ENCODE assay signal across 9 cellular contexts in the genomic region with DNA sequence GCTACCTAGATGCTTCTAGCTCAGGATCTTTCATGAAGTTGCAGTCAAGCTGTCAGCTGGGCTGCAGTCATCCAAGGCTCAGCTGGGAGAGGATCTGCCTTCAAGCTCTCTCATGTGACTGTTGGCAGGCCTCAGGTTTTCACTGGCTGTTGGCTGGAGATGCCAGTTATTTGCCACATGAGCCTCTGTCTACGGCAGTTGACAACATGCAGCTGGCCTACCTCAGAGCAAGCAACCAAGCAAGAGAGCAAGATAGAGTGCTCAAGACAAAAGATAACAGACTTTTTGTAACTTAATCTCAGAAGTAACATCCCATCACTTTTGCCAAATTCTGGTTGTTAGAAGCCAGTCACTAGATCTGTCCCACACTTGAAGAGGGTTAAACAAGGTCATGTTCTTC.
DNase-seq lines count a peak whose midpoint lies in the region; ATAC-seq and TF ChIP-seq lines count a peak whose summit lies in the region.
"Had no signal": no experiment of that assay in that cellular context is flagged by ENCODE, and none has a peak within 500 bp of the region (broad histone marks: within the 10 kb centered on the region; RNA-seq: fewer than 3 reads in every experiment).

No MANE protein-coding gene starts in this region.

- H3K27me3 ChIP-seq in ascending aorta (no peaks in the 10 kb centered on the region), skeletal muscle tissue (ENCODE audit: control insufficient read depth in 3 of 3, insufficient read depth in 3 of 3, low read length in 3 of 3) (no peaks in the 10 kb centered on the region), body of pancreas (no peaks in the 10 kb centered on the region)

- peak; percentile 99 for ATAC-seq in left ventricle myocardium superior
- ATAC-seq in body of pancreas, result no peak
- no peak for ATAC-seq in GM21786 (IDR thresholded peaks at IDR 0.05; ENCODE audit: unreplicated experiment)
- no peak for ATAC-seq in HG03108 (IDR thresholded peaks at IDR 0.05; ENCODE audit: unreplicated experiment)

- intact Hi-C loops in ascending aorta (cut with DNase I), result loop anchor here (10.0 kb wide), 1 partner anchor 64 kb away; no protein-coding TSS in a partner anchor
- intact Hi-C loops in left ventricle myocardium superior (cut with micrococcal nuclease), result no loop called here
- intact Hi-C loops in body of pancreas (cut with DNase I), result no loop called here

- no peak overlapping the region for H3K9ac ChIP-seq in skeletal muscle tissue (ENCODE audit: low read depth in 1 of 3, low read length in 3 of 3)

- H3K27ac ChIP-seq in ascending aorta, result peak overlapping the region; percentile 4
- peak overlapping the region; percentile 33 for H3K27ac ChIP-seq in skeletal muscle tissue (ENCODE audit: low read depth, low read length)
- no peak overlapping the region for H3K27ac ChIP-seq in body of pancreas

- H3K36me3 ChIP-seq in ascending aorta (no peaks in the 10 kb centered on the region), skeletal muscle tissue (ENCODE audit: control insufficient read depth in 3 of 3, insufficient read depth in 3 of 3, low read length in 3 of 3) (no peaks in the 10 kb centered on the region), body of pancreas (replicated peaks in 1 of 2; ENCODE audit: insufficient read depth in 1 of 2, low read depth in 2 of 2) (no peaks in the 10 kb centered on the region)

- H3K4me3 ChIP-seq in ascending aorta, result no peak overlapping the region
- H3K4me3 ChIP-seq in skeletal muscle tissue (ENCODE audit: low read length in 3 of 3), result no peak overlapping the region
- no peak overlapping the region for H3K4me3 ChIP-seq in body of pancreas

- H3K4me1 ChIP-seq in ascending aorta, result peaks cover 0 to 7% of the 10 kb centered on the region in 2 donors
- peaks cover 0 to 5% (median 0%) of the 10 kb centered on the region in 3 donors for H3K4me1 ChIP-seq in skeletal muscle tissue (ENCODE audit: control insufficient read depth in 3 of 3, insufficient read depth in 3 of 3, low read length in 3 of 3)
- H3K4me1 ChIP-seq in body of pancreas, result peaks cover 36% of the 10 kb centered on the region

- no peak for TF ChIP-seq POLR2A in body of pancreas (IDR thresholded peaks at IDR 0.05)

- WGBS in body of pancreas, 2 donors, result 64% methylated on average over 1 of the region's 1 CpG; no CpG with 5 or more reads in 1 of the 2 donors

- TF ChIP-seq CTCF in ascending aorta (IDR thresholded peaks at IDR 0.05) (no peak), body of pancreas (IDR thresholded peaks at IDR 0.05) (no peak)

- H3K9me3 ChIP-seq in ascending aorta, result no peaks in the 10 kb centered on the region
- no peaks in the 10 kb centered on the region for H3K9me3 ChIP-seq in skeletal muscle tissue (ENCODE audit: control insufficient read depth in 3 of 3, low read length in 3 of 3)
- H3K9me3 ChIP-seq in body of pancreas, result no peaks in the 10 kb centered on the region

- peak; percentile 64 for DNase-seq in LHCN-M2 (ENCODE audit: low read depth)
- no peak for DNase-seq in ascending aorta (ENCODE audit: low spot score in 2 of 2)
- DNase-seq in left ventricle myocardium superior, result peak; percentile 77
- DNase-seq in body of pancreas, result no peak
- no peak for DNase-seq in SHP77 treated with DMSO at 0.1 percent for 48 hours (lab: John Stamatoyannopoulos, UW)
- DNase-seq: HFFc6 had no signal

Comparison
In these comparisons a context has a peak if more than half of its experiments do, and no peak if none do; other contexts are left out.
1. DNase-seq: peak in LHCN-M2 (single experiment) and left ventricle myocardium superior (single experiment); none in ascending aorta (0 of 2), body of pancreas (0 of 4) and SHP77 treated with DMSO at 0.1 percent for 48 hours (single experiment).
2. H3K27ac ChIP-seq: peak in ascending aorta (2 of 2) and skeletal muscle tissue (single experiment); none in body of pancreas (0 of 4).